In the genomic region with DNA sequence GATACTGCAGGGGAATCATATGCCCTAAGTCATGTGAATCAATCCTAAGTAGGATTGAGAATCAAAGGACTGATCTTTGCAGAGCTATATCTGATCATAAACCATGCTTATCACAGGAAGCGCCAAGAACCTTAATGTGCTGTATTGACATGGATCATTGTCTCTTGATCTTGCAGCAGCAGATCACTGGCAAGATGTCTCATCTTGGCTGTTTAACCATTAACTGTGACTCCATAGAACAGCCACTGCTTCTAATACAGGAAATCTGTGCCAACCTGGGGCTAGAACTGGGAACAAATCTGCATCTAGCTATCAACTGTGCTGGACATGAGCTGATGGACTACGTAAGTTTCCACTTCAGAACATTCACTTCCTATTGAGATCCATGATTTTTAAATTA, we compare ENCODE assay signal across 1 cellular context.
TF ChIP-seq lines count a peak whose summit lies in the region.

No MANE protein-coding gene starts in this region.

TF ChIP-seq in HepG2, 621 proteins besides CTCF, POLR2A, EP300 and RAD21 (continued from another document):
- TF ChIP-seq ZFP90 (CRISPR knock-in tag; IDR thresholded peaks at IDR 0.05; ENCODE audit: borderline replicate concordance) (no peak), SMAD1 (CRISPR knock-in tag; IDR thresholded peaks at IDR 0.05; ENCODE audit: borderline replicate concordance, low read depth) (no peak), SP5 (CRISPR knock-in tag; IDR thresholded peaks at IDR 0.05; ENCODE audit: borderline replicate concordance, low read depth) (no peak), ZBTB8A (CRISPR knock-in tag; IDR thresholded peaks at IDR 0.05; ENCODE audit: borderline replicate concordance, low read depth) (no peak), RORA (CRISPR knock-in tag; IDR thresholded peaks at IDR 0.05) (no peak), SRSF9 (IDR thresholded peaks at IDR 0.05; ENCODE audit: borderline replicate concordance, insufficient read depth, low read depth, low read length, poor library complexity, severe bottlenecking) (no peak), KAT2B (IDR thresholded peaks at IDR 0.05; ENCODE audit: borderline replicate concordance, low read depth, low read length) (no peak), ZNF20 (CRISPR knock-in tag; IDR thresholded peaks at IDR 0.05) (no peak)
- TF ChIP-seq, protein P1, sequence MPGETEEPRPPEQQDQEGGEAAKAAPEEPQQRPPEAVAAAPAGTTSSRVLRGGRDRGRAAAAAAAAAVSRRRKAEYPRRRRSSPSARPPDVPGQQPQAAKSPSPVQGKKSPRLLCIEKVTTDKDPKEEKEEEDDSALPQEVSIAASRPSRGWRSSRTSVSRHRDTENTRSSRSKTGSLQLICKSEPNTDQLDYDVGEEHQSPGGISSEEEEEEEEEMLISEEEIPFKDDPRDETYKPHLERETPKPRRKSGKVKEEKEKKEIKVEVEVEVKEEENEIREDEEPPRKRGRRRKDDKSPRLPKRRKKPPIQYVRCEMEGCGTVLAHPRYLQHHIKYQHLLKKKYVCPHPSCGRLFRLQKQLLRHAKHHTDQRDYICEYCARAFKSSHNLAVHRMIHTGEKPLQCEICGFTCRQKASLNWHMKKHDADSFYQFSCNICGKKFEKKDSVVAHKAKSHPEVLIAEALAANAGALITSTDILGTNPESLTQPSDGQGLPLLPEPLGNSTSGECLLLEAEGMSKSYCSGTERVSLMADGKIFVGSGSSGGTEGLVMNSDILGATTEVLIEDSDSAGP (CRISPR knock-in tag; IDR thresholded peaks at IDR 0.05; ENCODE audit: borderline replicate concordance), result no peak
- TF ChIP-seq, protein P2, sequence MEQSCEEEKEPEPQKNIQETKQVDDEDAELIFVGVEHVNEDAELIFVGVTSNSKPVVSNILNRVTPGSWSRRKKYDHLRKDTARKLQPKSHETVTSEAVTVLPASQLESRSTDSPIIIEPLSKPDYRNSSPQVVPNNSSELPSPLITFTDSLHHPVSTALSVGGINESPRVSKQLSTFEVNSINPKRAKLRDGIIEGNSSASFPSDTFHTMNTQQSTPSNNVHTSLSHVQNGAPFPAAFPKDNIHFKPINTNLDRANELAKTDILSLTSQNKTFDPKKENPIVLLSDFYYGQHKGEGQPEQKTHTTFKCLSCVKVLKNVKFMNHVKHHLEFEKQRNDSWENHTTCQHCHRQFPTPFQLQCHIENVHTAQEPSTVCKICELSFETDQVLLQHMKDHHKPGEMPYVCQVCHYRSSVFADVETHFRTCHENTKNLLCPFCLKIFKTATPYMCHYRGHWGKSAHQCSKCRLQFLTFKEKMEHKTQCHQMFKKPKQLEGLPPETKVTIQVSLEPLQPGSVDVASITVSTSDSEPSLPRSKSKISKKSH (CRISPR knock-in tag; IDR thresholded peaks at IDR 0.05; ENCODE audit: borderline replicate concordance), result no peak
